27 cellular contexts compared by ENCODE assay signal in genomic region chr3:62369476-62369743, GRCh38. TPM values are rescaled to one million over a fixed set of nuclear protein-coding genes. Genes with fewer than 3 reads are reported as not detected.
DNase-seq lines count a peak whose midpoint lies in the region; ATAC-seq and TF ChIP-seq lines count a peak whose summit lies in the region.
"Had no signal": no experiment of that assay in that cellular context is flagged by ENCODE, and none has a peak within 500 bp of the region (broad histone marks: within the 10 kb centered on the region; RNA-seq: fewer than 3 reads in every experiment).

No MANE protein-coding gene starts in this region.

- DNase-seq in cardiac muscle cell (ENCODE audit: low read depth in 1 of 2, low spot score in 1 of 2) = no peak
- no peak for DNase-seq in heart left ventricle
- no peak for DNase-seq in MV-4-11 (lab: John Stamatoyannopoulos, UW)
- DNase-seq in NCI-H526 (lab: John Stamatoyannopoulos, UW) = no peak
- DNase-seq in activated CD8-positive, alpha-beta T cell treated with anti-CD3 and anti-CD28 coated beads, Interleukin-2, amount 10 ng/mL, durations not matched to agents 7 days and 5 days = no peak
- DNase-seq: activated CD8-positive, alpha-beta T cell treated with anti-CD3 and anti-CD28 coated beads for 36 hours; activated naive CD4-positive, alpha-beta T cell; adrenal gland; dermis blood vessel endothelial cell; hippocampal formation; kidney glomerular epithelial cell; naive B cell; NCI-H1417 treated with DMSO at 0.1 percent for 48 hours; ovary had no signal

- H3K9me3 ChIP-seq in cardiac muscle cell (ENCODE audit: low read depth) = no peaks in the 10 kb centered on the region
- no peaks in the 10 kb centered on the region for H3K9me3 ChIP-seq in heart left ventricle
- H3K9me3 ChIP-seq in iPS-20b (ENCODE audit: insufficient read depth, low read depth, low read length) = no peaks in the 10 kb centered on the region
- H3K9me3 ChIP-seq in subcutaneous abdominal adipose tissue (ENCODE audit: control insufficient read depth in 5 of 5, low read length in 5 of 5) = no peaks in the 10 kb centered on the region
- H3K9me3 ChIP-seq: adrenal gland, ovary, SJSA1 had no signal

- no peak for TF ChIP-seq POLR2A in heart left ventricle (IDR thresholded peaks at IDR 0.05)

- H3K4me3 ChIP-seq in cardiac muscle cell (peak overlapping the region; percentile 8), heart left ventricle (peak overlapping the region in 5 of 12 donors; percentile 11 to 37 (median 23)), iPS-20b (ENCODE audit: low read length) (peak overlapping the region; percentile 58; the same call in 1 of the 2 replicates), subcutaneous abdominal adipose tissue (ENCODE audit: low read depth in 1 of 5, low read length in 5 of 5) (peak overlapping the region in 4 of 5 donors; percentile 27 to 56 (median 51))
- H3K4me3 ChIP-seq: adrenal gland, ovary, SJSA1 had no signal

- peaks cover 0 to 12% (median 5%) of the 10 kb centered on the region in 5 experiments for H3K9me3 Mint-ChIP-seq in brain
- peaks cover 8% of the 10 kb centered on the region for H3K9me3 Mint-ChIP-seq in activated CD8-positive, alpha-beta T cell treated with anti-CD3 and anti-CD28 coated beads, Interleukin-2, amount 10 ng/mL, durations not matched to agents 7 days and 5 days (ENCODE audit: insufficient read depth)
- H3K9me3 Mint-ChIP-seq: activated CD8-positive, alpha-beta T cell treated with anti-CD3 and anti-CD28 coated beads for 36 hours; memory B cell; T-helper 2 cell treated with Interferon-gamma antibody and Interleukin-4, amounts not matched to agents 5 μg/mL and 100 μg/mL, for 36 hours had no signal

- intact Hi-C loops in heart left ventricle (cut with DNase I) = no loop called here

- whole genome bisulfite sequencing in heart left ventricle, 4 donors = 3 to 6% (median 4%) methylated on average over 12 of the region's 12 CpGs

- H3K9ac ChIP-seq in iPS-20b (ENCODE audit: low read depth, low read length) = no peak overlapping the region
- H3K9ac ChIP-seq in subcutaneous abdominal adipose tissue (ENCODE audit: low read length in 5 of 5) = no peak overlapping the region

- CTCF ChIA-PET in activated CD8-positive, alpha-beta T cell treated with anti-CD3 and anti-CD28 coated beads, Interleukin-2, amount 10 ng/mL, durations not matched to agents 7 days and 5 days (lab: Charles Lee) = interaction anchor here (0.7 kb wide), 1 partner anchor 146 kb away, joined by 3 read pairs; no protein-coding TSS in a partner anchor

- H3K36me3 Mint-ChIP-seq in brain = peaks cover 3% of the 10 kb centered on the region
- peaks cover 16% of the 10 kb centered on the region for H3K36me3 Mint-ChIP-seq in activated CD8-positive, alpha-beta T cell treated with anti-CD3 and anti-CD28 coated beads, Interleukin-2, amount 10 ng/mL, durations not matched to agents 7 days and 5 days (ENCODE audit: low read depth)
- H3K36me3 Mint-ChIP-seq: naive B cell had no signal

- peaks cover 94% of the 10 kb centered on the region for H3K27me3 Mint-ChIP-seq in brain
- H3K27me3 Mint-ChIP-seq in activated CD8-positive, alpha-beta T cell treated with anti-CD3 and anti-CD28 coated beads, Interleukin-2, amount 10 ng/mL, durations not matched to agents 7 days and 5 days (ENCODE audit: low read depth) = peaks cover 80% of the 10 kb centered on the region

- H3K4me1 ChIP-seq in cardiac muscle cell (ENCODE audit: low read depth) (no peaks in the 10 kb centered on the region), heart left ventricle (peaks cover 0 to 60% (median 12%) of the 10 kb centered on the region in 12 donors), iPS-20b (ENCODE audit: insufficient read depth, low read length) (peaks cover 35% of the 10 kb centered on the region; the same call in 1 of the 2 replicates), subcutaneous abdominal adipose tissue (ENCODE audit: control insufficient read depth in 5 of 5, insufficient read depth in 5 of 5, low read length in 5 of 5) (peaks cover 0 to 36% (median 27%) of the 10 kb centered on the region in 5 donors)
- H3K4me1 ChIP-seq: SJSA1 had no signal

- ATAC-seq in heart left ventricle = no peak
- ATAC-seq in activated CD8-positive, alpha-beta T cell treated with anti-CD3 and anti-CD28 coated beads, Interleukin-2, amount 10 ng/mL, durations not matched to agents 7 days and 5 days = no peak
- ATAC-seq: activated CD8-positive, alpha-beta T cell treated with anti-CD3 and anti-CD28 coated beads for 36 hours; sciatic nerve had no signal

- no peaks in the 10 kb centered on the region for H3K36me3 ChIP-seq in cardiac muscle cell
- no peaks in the 10 kb centered on the region for H3K36me3 ChIP-seq in heart left ventricle
- H3K36me3 ChIP-seq in iPS-20b (ENCODE audit: insufficient read depth, low read depth, low read length) = no peaks in the 10 kb centered on the region
- H3K36me3 ChIP-seq in subcutaneous abdominal adipose tissue (ENCODE audit: control insufficient read depth in 5 of 5, insufficient read depth in 5 of 5, low read length in 5 of 5) = no peaks in the 10 kb centered on the region
- H3K36me3 ChIP-seq: adrenal gland, ovary, SJSA1 had no signal

- H3K27ac ChIP-seq in cardiac muscle cell = no peak overlapping the region
- H3K27ac ChIP-seq in heart left ventricle = no peak overlapping the region
- no peak overlapping the region for H3K27ac ChIP-seq in iPS-20b (ENCODE audit: low read length)
- H3K27ac ChIP-seq in subcutaneous abdominal adipose tissue (ENCODE audit: low read depth, low read length) = no peak overlapping the region
- H3K27ac ChIP-seq: adrenal gland, C4-2B, ovary, SJSA1 had no signal

- peaks cover 100% of the 10 kb centered on the region for H3K27me3 ChIP-seq in cardiac muscle cell
- H3K27me3 ChIP-seq in heart left ventricle = peaks cover 62 to 98% (median 90%) of the 10 kb centered on the region in 9 donors
- H3K27me3 ChIP-seq in iPS-20b (ENCODE audit: insufficient read depth, low read length) = peaks cover 100% of the 10 kb centered on the region
- H3K27me3 ChIP-seq in subcutaneous abdominal adipose tissue (ENCODE audit: control insufficient read depth in 5 of 5, insufficient read depth in 4 of 5, low read length in 5 of 5) = peaks cover 52 to 77% (median 70%) of the 10 kb centered on the region in 5 donors
- H3K27me3 ChIP-seq: ovary had no signal

- no peak for TF ChIP-seq CTCF in cardiac muscle cell (IDR thresholded peaks at IDR 0.05; ENCODE audit: low read depth, low read length)
- TF ChIP-seq CTCF in heart left ventricle (IDR thresholded peaks at IDR 0.05) = no peak
- TF ChIP-seq CTCF in brain (conservative IDR thresholded peaks at IDR 0.05) = no peak

- peak overlapping the region in 4 of 5 experiments; percentile 77 to 100 (median 94) for H3K27ac Mint-ChIP-seq in brain
- H3K27ac Mint-ChIP-seq in activated CD8-positive, alpha-beta T cell treated with anti-CD3 and anti-CD28 coated beads, Interleukin-2, amount 10 ng/mL, durations not matched to agents 7 days and 5 days = no peak overlapping the region
- H3K27ac Mint-ChIP-seq: activated CD8-positive, alpha-beta T cell treated with anti-CD3 and anti-CD28 coated beads for 36 hours; memory B cell had no signal

- peak overlapping the region; percentile 57 to 92 (median 87) for H3K4me3 Mint-ChIP-seq in brain
- H3K4me3 Mint-ChIP-seq in activated CD8-positive, alpha-beta T cell treated with anti-CD3 and anti-CD28 coated beads, Interleukin-2, amount 10 ng/mL, durations not matched to agents 7 days and 5 days = no peak overlapping the region
- H3K4me3 Mint-ChIP-seq: activated CD8-positive, alpha-beta T cell treated with anti-CD3 and anti-CD28 coated beads for 36 hours; memory B cell; T-helper 2 cell treated with Interferon-gamma antibody and Interleukin-4, amounts not matched to agents 5 μg/mL and 100 μg/mL, for 36 hours had no signal

- POLR2A ChIA-PET in activated CD8-positive, alpha-beta T cell treated with anti-CD3 and anti-CD28 coated beads, Interleukin-2, amount 10 ng/mL, durations not matched to agents 7 days and 5 days (lab: Charles Lee) = no interaction called here

- peaks cover 83% of the 10 kb centered on the region for H3K4me1 Mint-ChIP-seq in brain
- H3K4me1 Mint-ChIP-seq in activated CD8-positive, alpha-beta T cell treated with anti-CD3 and anti-CD28 coated beads, Interleukin-2, amount 10 ng/mL, durations not matched to agents 7 days and 5 days (ENCODE audit: low read depth) = peaks cover 3% of the 10 kb centered on the region
- H3K4me1 Mint-ChIP-seq: memory B cell had no signal

RNA-seq across cellular contexts. Expression of gene FEZF2, which starts 3.9 kb away (rescaled TPM):
- total RNA-seq in cardiac muscle cell (not detected in 2 replicates), heart left ventricle (not detected)
- polyA plus RNA-seq in cardiac muscle cell (not detected in 2 replicates), heart left ventricle (not detected), brain (ENCODE audit: insufficient read depth, low read depth, low replicate concordance) (4.6 TPM)
- not detected for total RNA-seq in activated CD8-positive, alpha-beta T cell treated with anti-CD3 and anti-CD28 coated beads, Interleukin-2, amount 10 ng/mL, durations not matched to agents 7 days and 5 days
- total RNA-seq: activated CD8-positive, alpha-beta T cell treated with anti-CD3 and anti-CD28 coated beads for 36 hours; adrenal gland; bronchial epithelial cell; dermis blood vessel endothelial cell; fibroblast of villous mesenchyme; G401; M059J; ovary; sciatic nerve; SJSA1 had no signal
- polyA plus RNA-seq: adrenal gland, AG04450 had no signal
